24 cellular contexts compared by ENCODE assay signal in genomic region chr2:119490653-119491195, GRCh38. TPM values are rescaled to one million over a fixed set of nuclear protein-coding genes. Genes with fewer than 3 reads are reported as not detected.
DNase-seq lines count a peak whose midpoint lies in the region; ATAC-seq and TF ChIP-seq lines count a peak whose summit lies in the region.
"Had no signal": no experiment of that assay in that cellular context is flagged by ENCODE, and none has a peak within 500 bp of the region (broad histone marks: within the 10 kb centered on the region; RNA-seq: fewer than 3 reads in every experiment).

No MANE protein-coding gene starts in this region.

- H3K4me1 ChIP-seq in right atrium auricular region, result peaks cover 0 to 68% of the 10 kb centered on the region in 2 donors
- peaks cover 29% of the 10 kb centered on the region for H3K4me1 ChIP-seq in endodermal cell (ENCODE audit: control insufficient read depth, insufficient read depth, low read length)
- H3K4me1 ChIP-seq in mesenchymal stem cell (ENCODE audit: control insufficient read depth, insufficient read depth, low read depth, low read length), result peaks cover 47% of the 10 kb centered on the region
- H3K4me1 ChIP-seq in upper lobe of right lung, result peaks cover 36% of the 10 kb centered on the region
- H3K4me1 ChIP-seq: vagina had no signal

- no peak overlapping the region for H3K23ac ChIP-seq in mesenchymal stem cell (ENCODE audit: low read length in 2 of 2)

- no peaks in the 10 kb centered on the region for H3K36me3 ChIP-seq in right atrium auricular region
- H3K36me3 ChIP-seq in endodermal cell (ENCODE audit: control insufficient read depth, insufficient read depth, low read length), result no peaks in the 10 kb centered on the region
- H3K36me3 ChIP-seq in mesenchymal stem cell (ENCODE audit: control insufficient read depth in 1 of 2, insufficient read depth in 2 of 2, low read depth in 1 of 2, low read length in 2 of 2), result no peaks in the 10 kb centered on the region
- H3K36me3 ChIP-seq in upper lobe of right lung, result no peaks in the 10 kb centered on the region
- H3K36me3 ChIP-seq: vagina had no signal

- no peaks in the 10 kb centered on the region for H3K9me3 Mint-ChIP-seq in endodermal cell
- H3K9me3 Mint-ChIP-seq: CD14-positive monocyte; HFFc6; naive B cell; stimulated activated naive CD8-positive, alpha-beta T cell treated with anti-CD3 and anti-CD28 coated beads, Interleukin-15, Interleukin-2, amounts not matched to agents 100 ng/mL and 50 ng/mL, for 24 hours had no signal

- H3K36me3 Mint-ChIP-seq in endodermal cell (ENCODE audit: low read depth), result no peaks in the 10 kb centered on the region
- H3K36me3 Mint-ChIP-seq: CD14-positive monocyte, naive B cell had no signal

- H3K9me3 ChIP-seq in right atrium auricular region, result no peaks in the 10 kb centered on the region
- no peaks in the 10 kb centered on the region for H3K9me3 ChIP-seq in endodermal cell (ENCODE audit: control insufficient read depth, low read length)
- no peaks in the 10 kb centered on the region for H3K9me3 ChIP-seq in mesenchymal stem cell (ENCODE audit: control insufficient read depth, low read length)
- no peaks in the 10 kb centered on the region for H3K9me3 ChIP-seq in upper lobe of right lung
- H3K9me3 ChIP-seq: vagina had no signal

- no peak overlapping the region for H2BK120ac ChIP-seq in mesenchymal stem cell (ENCODE audit: low read depth, low read length)

- no peak overlapping the region for H3K4ac ChIP-seq in mesenchymal stem cell (ENCODE audit: low read depth in 1 of 2, low read length in 2 of 2)

- ATAC-seq in left cardiac atrium (no peak), upper lobe of right lung (peak; percentile 37), HG03457 (IDR thresholded peaks at IDR 0.05; ENCODE audit: unreplicated experiment) (no peak), GM19452 (IDR thresholded peaks at IDR 0.05; ENCODE audit: unreplicated experiment) (no peak)
- ATAC-seq: foreskin keratinocyte, Right ventricle myocardium inferior had no signal

- H4K8ac ChIP-seq in mesenchymal stem cell (ENCODE audit: low read length), result no peak overlapping the region

- peaks cover 1% of the 10 kb centered on the region for H3K79me1 ChIP-seq in mesenchymal stem cell (replicated peaks; ENCODE audit: low read length, poor library complexity, severe bottlenecking)

- H3K27me3 ChIP-seq in right atrium auricular region (no peaks in the 10 kb centered on the region), endodermal cell (ENCODE audit: control insufficient read depth, insufficient read depth, low read length, poor library complexity, severe bottlenecking) (no peaks in the 10 kb centered on the region), mesenchymal stem cell (ENCODE audit: control insufficient read depth in 1 of 2, insufficient read depth in 1 of 2, low read length in 2 of 2) (peaks cover 0 to 62% of the 10 kb centered on the region in 2 experiments), upper lobe of right lung (no peaks in the 10 kb centered on the region)
- H3K27me3 ChIP-seq: foreskin keratinocyte, vagina had no signal

- H3K27ac Mint-ChIP-seq in endodermal cell, result peak overlapping the region; percentile 92
- H3K27ac Mint-ChIP-seq: CD14-positive monocyte; HFFc6; stimulated activated naive CD8-positive, alpha-beta T cell treated with anti-CD3 and anti-CD28 coated beads, Interleukin-15, Interleukin-2, amounts not matched to agents 100 ng/mL and 50 ng/mL, for 24 hours had no signal

- H2BK12ac ChIP-seq in mesenchymal stem cell (ENCODE audit: low read length in 2 of 2), result no peak overlapping the region

- H3K4me3 Mint-ChIP-seq in endodermal cell, result no peak overlapping the region
- H3K4me3 Mint-ChIP-seq: HFFc6; stimulated activated naive CD8-positive, alpha-beta T cell treated with anti-CD3 and anti-CD28 coated beads, Interleukin-15, Interleukin-2, amounts not matched to agents 100 ng/mL and 50 ng/mL, for 24 hours had no signal

- H2AFZ ChIP-seq in mesenchymal stem cell (ENCODE audit: low read depth, low read length), result no peak overlapping the region

- H3K18ac ChIP-seq in mesenchymal stem cell (ENCODE audit: low read depth in 1 of 2, low read length in 2 of 2), result no peak overlapping the region

- H3K27me3 Mint-ChIP-seq in endodermal cell (ENCODE audit: insufficient read depth), result peaks cover 2% of the 10 kb centered on the region

- WGBS in endodermal cell (ENCODE audit: insufficient coverage in 1 of 2, insufficient read length in 1 of 2), 2 experiments, result 86 to 91% methylated on average over 5 to 7 of the region's 7 CpGs
- WGBS in mesenchymal stem cell, result 87% methylated on average over 7 of the region's 7 CpGs

- H3K9ac ChIP-seq in endodermal cell (ENCODE audit: extremely low read depth, low read length, poor library complexity, severe bottlenecking) (no peak overlapping the region), mesenchymal stem cell (ENCODE audit: low read length) (no peak overlapping the region)

- H3K4me3 ChIP-seq in right atrium auricular region, result no peak overlapping the region
- H3K4me3 ChIP-seq in endodermal cell (ENCODE audit: low read length), result no peak overlapping the region
- H3K4me3 ChIP-seq in mesenchymal stem cell (ENCODE audit: insufficient read depth in 1 of 2, low read depth in 1 of 2, low read length in 2 of 2), result no peak overlapping the region
- H3K4me3 ChIP-seq in upper lobe of right lung, result no peak overlapping the region
- H3K4me3 ChIP-seq: vagina had no signal

- H2BK15ac ChIP-seq in mesenchymal stem cell (ENCODE audit: low read depth, poor library complexity, severe bottlenecking), result no peak overlapping the region

- H3K4me2 ChIP-seq in mesenchymal stem cell (ENCODE audit: low read length, poor library complexity, severe bottlenecking), result no peak overlapping the region

- DNase-seq in right atrium auricular region (ENCODE audit: low spot score) (no peak), left cardiac atrium (no peak), endodermal cell (peak; percentile 53), mesenchymal stem cell (no peak), upper lobe of right lung (no peak), germinal center (ENCODE audit: low spot score) (no peak)
- DNase-seq: activated CD8-positive, alpha-beta memory T cell treated with anti-CD3 and anti-CD28 coated beads for 24 hours; cerebellar nuclear complex; DMS79; foreskin keratinocyte; HFFc6; MM.1S; naive B cell; NCI-H446 treated with DMSO at 0.1 percent for 48 hours had no signal

- intact Hi-C loops in left cardiac atrium (cut with DNase I), result no loop called here
- intact Hi-C loops in upper lobe of right lung (cut with DNase I), result no loop called here

- no peak overlapping the region for H2BK5ac ChIP-seq in mesenchymal stem cell (ENCODE audit: low read depth, low read length, poor library complexity, severe bottlenecking)

- H3K27ac ChIP-seq in right atrium auricular region, result peak overlapping the region; percentile 58 to 94
- no peak overlapping the region for H3K27ac ChIP-seq in endodermal cell (ENCODE audit: low read depth, low read length)
- no peak overlapping the region for H3K27ac ChIP-seq in mesenchymal stem cell (ENCODE audit: low read length, poor library complexity, severe bottlenecking)
- peak overlapping the region; percentile 66 for H3K27ac ChIP-seq in upper lobe of right lung
- H3K27ac ChIP-seq: foreskin keratinocyte, vagina, VCaP had no signal

- H2AK5ac ChIP-seq in mesenchymal stem cell (ENCODE audit: low read length, severe bottlenecking), result peak overlapping the region; percentile 97

- no peak for TF ChIP-seq CTCF in right atrium auricular region (IDR thresholded peaks at IDR 0.05)
- TF ChIP-seq CTCF in endodermal cell (conservative IDR thresholded peaks at IDR 0.05), result no peak
- TF ChIP-seq CTCF in upper lobe of right lung (IDR thresholded peaks at IDR 0.05), result no peak

- no peak overlapping the region for H4K91ac ChIP-seq in mesenchymal stem cell (ENCODE audit: low read length)

- H3K4me1 Mint-ChIP-seq in endodermal cell, result peaks cover 59% of the 10 kb centered on the region
- H3K4me1 Mint-ChIP-seq: CD14-positive monocyte, naive B cell had no signal

- H3K14ac ChIP-seq in mesenchymal stem cell (ENCODE audit: low read length in 2 of 2), result no peak overlapping the region

RNA-seq across cellular contexts. Expression of gene SCTR, which starts 33.6 kb away (rescaled TPM):
- total RNA-seq in right atrium auricular region, result not detected
- total RNA-seq in left cardiac atrium, result under 1 TPM in 1 of 2 donors, not detected in 1; 0.32 TPM
- under 1 TPM; 0.20 to 0.49 TPM for total RNA-seq in endodermal cell
- 0.25 TPM for polyA plus RNA-seq in endodermal cell (2013, experiment 1 of 2)
- polyA plus RNA-seq in endodermal cell (2013, experiment 2 of 2), result 0.41 TPM
- polyA plus RNA-seq in mesenchymal stem cell (2013, experiment 1 of 2), result not detected
- polyA plus RNA-seq in mesenchymal stem cell (2013, experiment 2 of 2), result not detected
- 21.0 TPM for total RNA-seq in upper lobe of right lung
- total RNA-seq: foreskin keratinocyte; HFFc6; lower leg skin; pulmonary artery endothelial cell; T-helper 1 cell treated with Interleukin-12 subunit alpha and Interleukin-12 subunit beta and Interleukin-4 antibody, amounts not matched to agents 30 ng/mL and 1 ng/mL, for 36 hours; vagina had no signal
- polyA plus RNA-seq: CD14-positive monocyte, foreskin keratinocyte had no signal

RNA-seq across cellular contexts. Expression of gene CFAP221, which starts 53.5 kb away (rescaled TPM):
- total RNA-seq in right atrium auricular region (1 to 10 TPM in 1 of 2 donors, under 1 TPM in 1; 0.44 to 1.1 TPM), left cardiac atrium (under 1 TPM; 0.91 to 0.97 TPM), endodermal cell (10 to 100 TPM in 1 of 2 donors, 1 to 10 TPM in 1; 10.0 to 18.0 TPM), upper lobe of right lung (26.3 TPM)
- polyA plus RNA-seq in endodermal cell (2013, experiment 1 of 2), result 6.9 TPM
- 7.5 TPM for polyA plus RNA-seq in endodermal cell (2013, experiment 2 of 2)
- 0.03 TPM for polyA plus RNA-seq in mesenchymal stem cell (2013, experiment 1 of 2)
- polyA plus RNA-seq in mesenchymal stem cell (2013, experiment 2 of 2), result 0.07 TPM
- total RNA-seq: foreskin keratinocyte; HFFc6; lower leg skin; pulmonary artery endothelial cell; T-helper 1 cell treated with Interleukin-12 subunit alpha and Interleukin-12 subunit beta and Interleukin-4 antibody, amounts not matched to agents 30 ng/mL and 1 ng/mL, for 36 hours had no signal
- polyA plus RNA-seq: CD14-positive monocyte, foreskin keratinocyte had no signal

RNA-seq across cellular contexts. Expression of gene TMEM37, which starts 59.1 kb away (rescaled TPM):
- total RNA-seq in right atrium auricular region (1 to 10 TPM; 3.3 to 5.4 TPM), left cardiac atrium (10 to 100 TPM in 1 of 2 donors, 1 to 10 TPM in 1; 6.1 to 16.4 TPM), endodermal cell (10 to 100 TPM; 12.0 to 16.2 TPM), upper lobe of right lung (23.8 TPM)
- 4.8 TPM for polyA plus RNA-seq in endodermal cell (2013, experiment 1 of 2)
- polyA plus RNA-seq in endodermal cell (2013, experiment 2 of 2), result 3.5 TPM
- polyA plus RNA-seq in mesenchymal stem cell (2013, experiment 1 of 2), result 1.3 TPM
- polyA plus RNA-seq in mesenchymal stem cell (2013, experiment 2 of 2), result 1.5 TPM
- total RNA-seq: HFFc6; T-helper 1 cell treated with Interleukin-12 subunit alpha and Interleukin-12 subunit beta and Interleukin-4 antibody, amounts not matched to agents 30 ng/mL and 1 ng/mL, for 36 hours had no signal
- polyA plus RNA-seq: CD14-positive monocyte had no signal

Comparison
In these comparisons a context has a peak if more than half of its experiments do, and no peak if none do; other contexts are left out.
1. H3K27ac ChIP-seq: peak in right atrium auricular region (2 of 2) and upper lobe of right lung (single experiment); none in endodermal cell (single experiment) and mesenchymal stem cell (single experiment).
2. RNA of gene SCTR, which starts 33.6 kb away (total RNA-seq): 21.0 TPM in upper lobe of right lung (single experiment); 0.20 to 0.49 TPM in endodermal cell, 0.32 TPM in left cardiac atrium and not detected in right atrium auricular region; every median in the first group is over 10 times any median in the second.
3. RNA of gene CFAP221, which starts 53.5 kb away (total RNA-seq): 26.3 TPM in upper lobe of right lung (single experiment) and 10.0 to 18.0 TPM in endodermal cell; 0.44 to 1.1 TPM in right atrium auricular region and 0.91 to 0.97 TPM in left cardiac atrium; every median in the first group is over 4 times any median in the second.